8 cellular contexts compared by ENCODE assay signal in the genomic region with DNA sequence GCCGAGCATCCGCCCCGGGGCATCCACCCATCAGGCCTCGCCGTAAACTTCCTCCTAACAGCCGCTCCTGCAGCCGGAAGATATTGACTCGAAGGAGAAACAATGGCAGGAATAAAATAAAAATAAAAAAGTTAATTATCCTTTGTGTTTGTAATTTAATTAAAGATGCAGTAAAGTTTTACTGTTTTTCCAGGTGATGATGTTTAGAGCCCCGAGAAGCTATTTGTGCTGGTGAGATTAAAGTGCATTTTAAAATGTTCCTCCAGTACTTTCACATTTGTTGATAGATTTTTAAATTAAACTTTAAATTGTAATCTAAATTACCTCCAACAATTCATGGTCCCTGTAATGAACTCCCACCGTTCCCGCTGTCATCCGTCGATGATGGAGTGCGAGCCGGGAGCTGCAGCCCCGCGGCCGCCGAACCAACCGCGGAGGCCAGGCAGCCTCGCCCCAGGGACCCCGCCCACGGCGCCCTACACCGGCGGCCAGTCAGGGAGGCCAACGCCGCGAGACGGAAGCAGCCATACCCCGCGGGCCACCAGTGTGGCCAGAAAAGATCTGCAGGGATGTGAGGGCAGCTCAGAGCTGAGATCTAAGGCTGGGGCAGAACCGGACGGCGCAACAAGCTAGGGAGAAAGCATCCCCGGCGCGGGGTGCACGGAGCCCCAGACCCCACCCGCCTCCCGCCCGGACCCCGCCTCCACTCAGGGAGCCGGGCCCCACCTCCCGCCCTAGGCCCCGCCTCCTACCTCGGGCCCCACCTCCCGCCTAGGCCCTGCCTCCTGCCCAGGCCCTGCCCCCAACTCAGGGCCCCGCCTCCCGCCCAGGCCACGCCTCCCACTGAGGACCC.
DNase-seq lines count a peak whose midpoint lies in the region; ATAC-seq and TF ChIP-seq lines count a peak whose summit lies in the region.

No MANE protein-coding gene starts in this region.

- H3K4me1 ChIP-seq in iPS DF 6.9 (ENCODE audit: control insufficient read depth, insufficient read depth, low read length) = peaks cover 7% of the 10 kb centered on the region

- ATAC-seq in GM21423 (IDR thresholded peaks at IDR 0.05; ENCODE audit: unreplicated experiment) = no peak

- no peaks in the 10 kb centered on the region for H3K36me3 ChIP-seq in iPS DF 6.9 (ENCODE audit: control insufficient read depth, insufficient read depth, low read length)

- H3K9me3 ChIP-seq in iPS DF 6.9 (ENCODE audit: control insufficient read depth, insufficient read depth, low read length) = no peaks in the 10 kb centered on the region

- WGBS in iPS DF 6.9 (ENCODE audit: insufficient coverage, insufficient read length) = no CpG with 5 or more reads among the region's 52 CpGs

- no peaks in the 10 kb centered on the region for H3K27me3 ChIP-seq in iPS DF 6.9 (ENCODE audit: control insufficient read depth, insufficient read depth, low read length)

- H3K27ac ChIP-seq in iPS DF 6.9 (ENCODE audit: low read length) (no peak overlapping the region), skin epidermis (peak overlapping the region; percentile 35 to 93 (median 81))

- in situ Hi-C loops in astrocyte of the cerebellum (cut with HindIII; ENCODE audit: low sequenced_read_pairs) = no loop called here

- no peak for TF ChIP-seq CTCF in astrocyte of the cerebellum (IDR thresholded peaks at IDR 0.05; ENCODE audit: low read depth, low read length, missing control alignments)

- peak overlapping the region; percentile 32 for H3K4me3 ChIP-seq in astrocyte of the cerebellum (ENCODE audit: low read depth, low read length)
- peak overlapping the region; percentile 69; the same call in 1 of the 2 replicates for H3K4me3 ChIP-seq in iPS DF 6.9 (ENCODE audit: low read length)
- peak overlapping the region; percentile 38 to 63 (median 56) for H3K4me3 ChIP-seq in skin epidermis

- DNase-seq in SIG-M5 treated with dmso at 0.1 percent for 504 hours (lab: John Stamatoyannopoulos, UW; ENCODE audit: unreplicated experiment) (peak; percentile 80), SIG-M5 (lab: John Stamatoyannopoulos, UW) (no peak), HuH-7 (ENCODE audit: low spot score) (peak; percentile 85), T-helper 2 cell (peak; percentile 81 to 94 (median 92)), astrocyte of the cerebellum (ENCODE audit: low read depth) (no peak), iPS DF 6.9 (ENCODE audit: low read depth, low spot score) (no peak)

Comparison
In these comparisons a context has a peak if more than half of its experiments do, and no peak if none do; other contexts are left out.
1. DNase-seq: peak in SIG-M5 treated with dmso at 0.1 percent for 504 hours (single experiment), HuH-7 (single experiment) and T-helper 2 cell (5 of 5); none in SIG-M5 (single experiment), astrocyte of the cerebellum (single experiment) and iPS DF 6.9 (single experiment).
2. Peak in every context shown above with its lines, with median percentiles within 50 percentile points of each other: H3K4me3 ChIP-seq.